1 cellular context compared by ENCODE assay signal in genomic region chrX:30572678-30573077, GRCh38.
TF ChIP-seq lines count a peak whose summit lies in the region.

No MANE protein-coding gene starts in this region.

TF ChIP-seq in GM12878, 131 proteins besides CTCF, POLR2A, EP300 and RAD21:
- TF ChIP-seq ZNF687 (IDR thresholded peaks at IDR 0.05), result 0 out of 2 replicates have a peak, but pooled peaks have one; percentile 20
- no peak for TF ChIP-seq LARP7 (IDR thresholded peaks at IDR 0.05)
